ENCODE assay signal across 18 cellular contexts in the genomic region with DNA sequence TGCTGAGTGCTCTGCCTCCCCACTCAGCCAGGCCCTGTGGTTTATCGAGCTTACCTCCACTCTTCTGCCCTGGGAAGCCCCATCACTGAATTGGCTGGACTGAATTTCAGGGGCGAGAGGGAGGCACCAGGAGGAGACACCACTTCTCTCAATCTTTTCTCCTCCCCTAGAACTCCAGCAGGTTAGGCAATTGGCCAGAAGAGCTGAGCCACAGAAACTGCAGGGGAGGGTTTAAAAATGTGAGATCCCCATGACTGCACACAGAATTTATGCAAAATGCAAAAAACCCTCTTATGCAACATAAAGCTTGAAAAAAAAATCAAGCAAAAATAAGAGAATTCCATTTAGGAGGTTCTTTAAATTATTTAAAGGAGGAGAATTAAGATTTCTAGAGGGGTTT. TPM values are rescaled to one million over a fixed set of nuclear protein-coding genes. Genes with fewer than 3 reads are reported as not detected.
DNase-seq lines count a peak whose midpoint lies in the region; ATAC-seq, FAIRE-seq and TF ChIP-seq lines count a peak whose summit lies in the region.
"Had no signal": no experiment of that assay in that cellular context is flagged by ENCODE, and none has a peak within 500 bp of the region (broad histone marks: within the 10 kb centered on the region; RNA-seq: fewer than 3 reads in every experiment).

No MANE protein-coding gene starts in this region.

- no peak for DNase-seq in activated T-cell treated with anti-CD3 and anti-CD28 coated beads, Interleukin-2, amount 50 U/mL, for 24 hours
- no peak for DNase-seq in activated T-cell treated with anti-CD3 and anti-CD28 coated beads, Interleukin-2, amount 50 U/mL, for 72 hours
- no peak for DNase-seq in stimulated activated effector memory CD8-positive, alpha-beta T cell treated with anti-CD3 and anti-CD28 coated beads, Interleukin-12 subunit alpha, Interleukin-12 subunit beta, amount 100 ng/mL, for 72 hours (ENCODE audit: low spot score in 2 of 2)
- DNase-seq in BE2C: no peak
- DNase-seq in GM19239 (ENCODE audit: insufficient read length, low spot score): no peak
- DNase-seq in NCI-H2227 (lab: John Stamatoyannopoulos, UW; ENCODE audit: unreplicated experiment): no peak
- DNase-seq: 8988T; foreskin melanocyte; GOT3; KG1; left cardiac atrium; Right ventricle myocardium superior; stimulated activated CD4-positive, alpha-beta T cell treated with anti-CD3 and anti-CD28 coated beads, Interleukin-2, amount 100 ng/mL, for 48 hours; substantia nigra; WERI-Rb-1 had no signal

- peaks cover 14% of the 10 kb centered on the region for H3K4me1 Mint-ChIP-seq in activated T-cell treated with anti-CD3 and anti-CD28 coated beads, Interleukin-2, amount 50 U/mL, for 24 hours (ENCODE audit: low read depth)
- no peaks in the 10 kb centered on the region for H3K4me1 Mint-ChIP-seq in activated T-cell treated with anti-CD3 and anti-CD28 coated beads, Interleukin-2, amount 50 U/mL, for 72 hours (ENCODE audit: low read depth)
- peaks cover 0 to 5% (median 0%) of the 10 kb centered on the region in 3 donors for H3K4me1 Mint-ChIP-seq in IgD-negative memory B cell
- H3K4me1 Mint-ChIP-seq in stimulated activated effector memory CD8-positive, alpha-beta T cell treated with anti-CD3 and anti-CD28 coated beads, Interleukin-12 subunit alpha, Interleukin-12 subunit beta, amount 100 ng/mL, for 72 hours: peaks cover 15% of the 10 kb centered on the region

- H3K4me3 ChIP-seq in esophagus (ENCODE audit: low read depth in 1 of 2, low read length in 2 of 2) (no peak overlapping the region), BE2C (ENCODE audit: low read depth, low read length) (no peak overlapping the region)

- H3K4me1 ChIP-seq in esophagus (ENCODE audit: control insufficient read depth in 2 of 2, insufficient read depth in 2 of 2, low read length in 1 of 2) (peaks cover 0 to 2% of the 10 kb centered on the region in 2 donors), BE2C (no peaks in the 10 kb centered on the region)

- no peaks in the 10 kb centered on the region for H3K27me3 Mint-ChIP-seq in activated T-cell treated with anti-CD3 and anti-CD28 coated beads, Interleukin-2, amount 50 U/mL, for 24 hours
- H3K27me3 Mint-ChIP-seq in activated T-cell treated with anti-CD3 and anti-CD28 coated beads, Interleukin-2, amount 50 U/mL, for 72 hours (ENCODE audit: low read depth): no peaks in the 10 kb centered on the region
- no peaks in the 10 kb centered on the region for H3K27me3 Mint-ChIP-seq in IgD-negative memory B cell

- H3K9me3 ChIP-seq in esophagus (ENCODE audit: control insufficient read depth in 2 of 2, insufficient read depth in 1 of 2, low read depth in 1 of 2, low read length in 1 of 2) (no peaks in the 10 kb centered on the region), BE2C (no peaks in the 10 kb centered on the region)

- H3K9me3 Mint-ChIP-seq in activated T-cell treated with anti-CD3 and anti-CD28 coated beads, Interleukin-2, amount 50 U/mL, for 24 hours: no peaks in the 10 kb centered on the region
- no peaks in the 10 kb centered on the region for H3K9me3 Mint-ChIP-seq in activated T-cell treated with anti-CD3 and anti-CD28 coated beads, Interleukin-2, amount 50 U/mL, for 72 hours
- no peaks in the 10 kb centered on the region for H3K9me3 Mint-ChIP-seq in IgD-negative memory B cell
- H3K9me3 Mint-ChIP-seq in stimulated activated effector memory CD8-positive, alpha-beta T cell treated with anti-CD3 and anti-CD28 coated beads, Interleukin-12 subunit alpha, Interleukin-12 subunit beta, amount 100 ng/mL, for 72 hours: no peaks in the 10 kb centered on the region

- FAIRE-seq in GM19239 (lab: Jason Lieb, UNC): no peak
- FAIRE-seq: bronchial epithelial cell had no signal

- H3K4me3 Mint-ChIP-seq in activated T-cell treated with anti-CD3 and anti-CD28 coated beads, Interleukin-2, amount 50 U/mL, for 24 hours: no peak overlapping the region
- H3K4me3 Mint-ChIP-seq in activated T-cell treated with anti-CD3 and anti-CD28 coated beads, Interleukin-2, amount 50 U/mL, for 72 hours: no peak overlapping the region
- no peak overlapping the region for H3K4me3 Mint-ChIP-seq in IgD-negative memory B cell
- no peak overlapping the region for H3K4me3 Mint-ChIP-seq in stimulated activated effector memory CD8-positive, alpha-beta T cell treated with anti-CD3 and anti-CD28 coated beads, Interleukin-12 subunit alpha, Interleukin-12 subunit beta, amount 100 ng/mL, for 72 hours

- H3K27me3 ChIP-seq in esophagus (ENCODE audit: control insufficient read depth in 1 of 2, insufficient read depth in 2 of 2, low read length in 2 of 2) (no peaks in the 10 kb centered on the region), BE2C (no peaks in the 10 kb centered on the region)

- TF ChIP-seq CTCF in BE2C (IDR thresholded peaks at IDR 0.05; ENCODE audit: low read depth, low read length): no peak

- peak overlapping the region; percentile 7 to 11 for H3K27ac ChIP-seq in esophagus (ENCODE audit: low read depth in 2 of 2, low read length in 1 of 2)
- H3K27ac ChIP-seq: WERI-Rb-1 had no signal

- peak overlapping the region; percentile 47 for H3K27ac Mint-ChIP-seq in activated T-cell treated with anti-CD3 and anti-CD28 coated beads, Interleukin-2, amount 50 U/mL, for 24 hours
- no peak overlapping the region for H3K27ac Mint-ChIP-seq in activated T-cell treated with anti-CD3 and anti-CD28 coated beads, Interleukin-2, amount 50 U/mL, for 72 hours
- H3K27ac Mint-ChIP-seq in IgD-negative memory B cell: peak overlapping the region in 2 of 3 donors; percentile 23 to 80
- peak overlapping the region; percentile 48 for H3K27ac Mint-ChIP-seq in stimulated activated effector memory CD8-positive, alpha-beta T cell treated with anti-CD3 and anti-CD28 coated beads, Interleukin-12 subunit alpha, Interleukin-12 subunit beta, amount 100 ng/mL, for 72 hours

- H3K36me3 ChIP-seq in esophagus (ENCODE audit: control insufficient read depth in 2 of 2, insufficient read depth in 2 of 2, low read length in 1 of 2) (peaks cover 15 to 17% of the 10 kb centered on the region in 2 donors), BE2C (peaks cover 37% of the 10 kb centered on the region)

- peaks cover 91% of the 10 kb centered on the region for H3K36me3 Mint-ChIP-seq in activated T-cell treated with anti-CD3 and anti-CD28 coated beads, Interleukin-2, amount 50 U/mL, for 24 hours (ENCODE audit: low read depth)
- peaks cover 8 to 43% of the 10 kb centered on the region in 2 donors for H3K36me3 Mint-ChIP-seq in activated T-cell treated with anti-CD3 and anti-CD28 coated beads, Interleukin-2, amount 50 U/mL, for 72 hours (ENCODE audit: insufficient read depth in 2 of 2)
- H3K36me3 Mint-ChIP-seq in IgD-negative memory B cell: peaks cover 2% of the 10 kb centered on the region
- H3K36me3 Mint-ChIP-seq in stimulated activated effector memory CD8-positive, alpha-beta T cell treated with anti-CD3 and anti-CD28 coated beads, Interleukin-12 subunit alpha, Interleukin-12 subunit beta, amount 100 ng/mL, for 72 hours: peaks cover 100% of the 10 kb centered on the region

- no peak for ATAC-seq in activated T-cell treated with anti-CD3 and anti-CD28 coated beads, Interleukin-2, amount 50 U/mL, for 72 hours (replicated peaks in 1 of 2)
- no peak for ATAC-seq in stimulated activated effector memory CD8-positive, alpha-beta T cell treated with anti-CD3 and anti-CD28 coated beads, Interleukin-12 subunit alpha, Interleukin-12 subunit beta, amount 100 ng/mL, for 72 hours

- 60 to 72% methylated on average over 2 of the region's 2 CpGs for WGBS in esophagus, 2 donors

RNA-seq across cellular contexts. Expression of gene TUT7, which starts 29.9 kb away (rescaled TPM):
- total RNA-seq in activated T-cell treated with anti-CD3 and anti-CD28 coated beads, Interleukin-2, amount 50 U/mL, for 72 hours: 10 to 100 TPM; 39.6 to 49.9 TPM
- polyA plus RNA-seq in IgD-negative memory B cell (26.2 TPM), esophagus (10 to 100 TPM; 23.5 to 35.4 TPM)
- polyA plus RNA-seq in BE2C (2012; ENCODE audit: insufficient read depth, insufficient read length, low read depth): 10.3 TPM

RNA-seq across cellular contexts. Expression of gene ISCA1, which starts 42.0 kb away (rescaled TPM):
- total RNA-seq in activated T-cell treated with anti-CD3 and anti-CD28 coated beads, Interleukin-2, amount 50 U/mL, for 72 hours: 10 to 100 TPM; 21.7 to 24.1 TPM
- polyA plus RNA-seq in IgD-negative memory B cell (27.5 TPM), esophagus (10 to 100 TPM in 1 of 2 donors, 1 to 10 TPM in 1; 8.0 to 14.6 TPM)
- polyA plus RNA-seq in BE2C (2012; ENCODE audit: insufficient read depth, insufficient read length, low read depth): 23.6 TPM
